ENCODE assay signal across 15 cellular contexts in the genomic region with DNA sequence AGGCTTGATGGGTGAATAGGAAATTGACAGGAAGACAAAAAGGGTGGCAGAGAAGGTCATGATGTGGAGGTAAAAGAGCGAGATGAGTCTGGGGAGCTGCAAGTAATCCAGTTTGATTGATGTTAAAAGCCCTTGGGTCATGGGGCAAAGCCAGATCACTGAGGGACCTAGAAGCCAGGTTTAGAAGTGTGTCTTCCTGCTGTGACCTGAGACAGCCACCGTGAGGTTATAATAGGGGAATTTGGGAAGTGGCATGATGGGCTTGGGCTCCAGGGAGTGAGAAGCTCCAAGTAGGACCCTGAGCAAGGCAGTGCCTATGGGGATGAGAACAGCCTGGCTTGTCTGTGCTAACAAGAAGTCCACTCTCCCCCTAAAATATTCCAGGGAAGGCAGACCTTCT.
DNase-seq lines count a peak whose midpoint lies in the region; ATAC-seq and TF ChIP-seq lines count a peak whose summit lies in the region.
"Had no signal": no experiment of that assay in that cellular context is flagged by ENCODE, and none has a peak within 500 bp of the region (broad histone marks: within the 10 kb centered on the region; RNA-seq: fewer than 3 reads in every experiment).

No MANE protein-coding gene starts in this region.

- H3K27me3 ChIP-seq in right lobe of liver: no peaks in the 10 kb centered on the region

- POLR2A ChIA-PET in activated CD4-positive, alpha-beta T cell treated with anti-CD3 and anti-CD28 coated beads for 36 hours (lab: Charles Lee): no interaction called here

- WGBS in right lobe of liver (ENCODE audit: insufficient coverage, low coverage, low lambda C conversion rate, missing lambda C conversion rate): 67% methylated on average over 2 of the region's 2 CpGs

- TF ChIP-seq POLR2A in right lobe of liver (IDR thresholded peaks at IDR 0.05): no peak

- ATAC-seq in activated CD4-positive, alpha-beta T cell treated with anti-CD3 and anti-CD28 coated beads for 36 hours: no peak
- no peak for ATAC-seq in activated naive CD8-positive, alpha-beta T cell treated with anti-CD3 and anti-CD28 coated beads, Interleukin-2, amount 50 U/mL, for 24 hours
- ATAC-seq in stimulated activated effector memory CD8-positive, alpha-beta T cell treated with anti-CD3 and anti-CD28 coated beads, Interleukin-12 subunit alpha, Interleukin-12 subunit beta, amount 100 ng/mL, for 72 hours: no peak
- no peak for ATAC-seq in right lobe of liver
- ATAC-seq: HCT116 had no signal

- no peak overlapping the region for H3K4me3 ChIP-seq in right lobe of liver
- H3K4me3 ChIP-seq: BLaER1, GM23248 had no signal

- no peaks in the 10 kb centered on the region for H3K9me3 ChIP-seq in right lobe of liver
- H3K9me3 ChIP-seq: Caco-2 had no signal

- no peak overlapping the region for H3K27ac ChIP-seq in right lobe of liver
- H3K27ac ChIP-seq: 22Rv1, BLaER1, GM23248 had no signal

- no peak overlapping the region for H3K4me3 Mint-ChIP-seq in activated CD4-positive, alpha-beta T cell treated with anti-CD3 and anti-CD28 coated beads for 36 hours
- H3K4me3 Mint-ChIP-seq in activated naive CD8-positive, alpha-beta T cell treated with anti-CD3 and anti-CD28 coated beads, Interleukin-2, amount 50 U/mL, for 24 hours: no peak overlapping the region
- H3K4me3 Mint-ChIP-seq in activated naive CD8-positive, alpha-beta T cell treated with anti-CD3 and anti-CD28 coated beads for 36 hours: no peak overlapping the region
- H3K4me3 Mint-ChIP-seq in nephron progenitor cell: no peak overlapping the region
- H3K4me3 Mint-ChIP-seq in stimulated activated effector memory CD8-positive, alpha-beta T cell treated with anti-CD3 and anti-CD28 coated beads, Interleukin-12 subunit alpha, Interleukin-12 subunit beta, amount 100 ng/mL, for 72 hours: no peak overlapping the region

- peak overlapping the region; percentile 26 for H3K27ac Mint-ChIP-seq in activated CD4-positive, alpha-beta T cell treated with anti-CD3 and anti-CD28 coated beads for 36 hours
- peak overlapping the region; percentile 30 for H3K27ac Mint-ChIP-seq in activated naive CD8-positive, alpha-beta T cell treated with anti-CD3 and anti-CD28 coated beads, Interleukin-2, amount 50 U/mL, for 24 hours
- no peak overlapping the region for H3K27ac Mint-ChIP-seq in activated naive CD8-positive, alpha-beta T cell treated with anti-CD3 and anti-CD28 coated beads for 36 hours
- peak overlapping the region; percentile 46 for H3K27ac Mint-ChIP-seq in nephron progenitor cell
- peak overlapping the region; percentile 23 for H3K27ac Mint-ChIP-seq in stimulated activated effector memory CD8-positive, alpha-beta T cell treated with anti-CD3 and anti-CD28 coated beads, Interleukin-12 subunit alpha, Interleukin-12 subunit beta, amount 100 ng/mL, for 72 hours

- H3K36me3 ChIP-seq in right lobe of liver: no peaks in the 10 kb centered on the region
- H3K36me3 ChIP-seq: BLaER1 had no signal

- CTCF ChIA-PET in activated CD4-positive, alpha-beta T cell treated with anti-CD3 and anti-CD28 coated beads for 36 hours (lab: Charles Lee): interaction anchor here (0.9 to 1.3 kb wide), 2 partner anchors 31 to 43 kb away, joined by 3 read pairs; no protein-coding TSS in a partner anchor

- DNase-seq in activated CD4-positive, alpha-beta T cell treated with anti-CD3 and anti-CD28 coated beads for 36 hours: no peak
- DNase-seq in activated CD4-positive, alpha-beta T cell treated with anti-CD3 and anti-CD28 coated beads for 1 hour: no peak
- no peak for DNase-seq in activated naive CD8-positive, alpha-beta T cell treated with anti-CD3 and anti-CD28 coated beads, Interleukin-2, amount 50 U/mL, for 24 hours
- no peak for DNase-seq in activated naive CD8-positive, alpha-beta T cell treated with anti-CD3 and anti-CD28 coated beads for 36 hours
- DNase-seq in nephron progenitor cell (no peak), iPS-NIHi7 (ENCODE audit: extremely low spot score) (no peak), right lobe of liver (no peak)
- DNase-seq in stimulated activated effector memory CD8-positive, alpha-beta T cell treated with anti-CD3 and anti-CD28 coated beads, Interleukin-12 subunit alpha, Interleukin-12 subunit beta, amount 100 ng/mL, for 72 hours (ENCODE audit: low spot score in 2 of 2): no peak
- DNase-seq: Caco-2; CD8-positive, alpha-beta memory T cell; GF-D8; GM23248 had no signal

- intact Hi-C loops in activated CD4-positive, alpha-beta T cell treated with anti-CD3 and anti-CD28 coated beads for 36 hours (cut with DNase I, micrococcal nuclease): loop anchor here (10.0 kb wide), 2 partner anchors 514 to 936 kb away; no protein-coding TSS in a partner anchor
- intact Hi-C loops in right lobe of liver (cut with DNase I): no loop called here

- peaks cover 70% of the 10 kb centered on the region for H3K4me1 Mint-ChIP-seq in activated CD4-positive, alpha-beta T cell treated with anti-CD3 and anti-CD28 coated beads for 36 hours
- H3K4me1 Mint-ChIP-seq in activated naive CD8-positive, alpha-beta T cell treated with anti-CD3 and anti-CD28 coated beads, Interleukin-2, amount 50 U/mL, for 24 hours: peaks cover 63% of the 10 kb centered on the region
- H3K4me1 Mint-ChIP-seq in activated naive CD8-positive, alpha-beta T cell treated with anti-CD3 and anti-CD28 coated beads for 36 hours: peaks cover 50% of the 10 kb centered on the region
- peaks cover 54% of the 10 kb centered on the region for H3K4me1 Mint-ChIP-seq in nephron progenitor cell
- H3K4me1 Mint-ChIP-seq in stimulated activated effector memory CD8-positive, alpha-beta T cell treated with anti-CD3 and anti-CD28 coated beads, Interleukin-12 subunit alpha, Interleukin-12 subunit beta, amount 100 ng/mL, for 72 hours: peaks cover 65% of the 10 kb centered on the region

- no peak for TF ChIP-seq CTCF in nephron progenitor cell (IDR thresholded peaks at IDR 0.05)
- TF ChIP-seq CTCF in right lobe of liver (IDR thresholded peaks at IDR 0.05): no peak

- no peaks in the 10 kb centered on the region for H3K4me1 ChIP-seq in right lobe of liver
- H3K4me1 ChIP-seq: Caco-2 had no signal

- H3K36me3 Mint-ChIP-seq in activated CD4-positive, alpha-beta T cell treated with anti-CD3 and anti-CD28 coated beads for 36 hours (ENCODE audit: low read depth): peaks cover 16% of the 10 kb centered on the region
- peaks cover 26% of the 10 kb centered on the region for H3K36me3 Mint-ChIP-seq in activated naive CD8-positive, alpha-beta T cell treated with anti-CD3 and anti-CD28 coated beads, Interleukin-2, amount 50 U/mL, for 24 hours (ENCODE audit: low read depth)
- peaks cover 32% of the 10 kb centered on the region for H3K36me3 Mint-ChIP-seq in activated naive CD8-positive, alpha-beta T cell treated with anti-CD3 and anti-CD28 coated beads for 36 hours
- peaks cover 11% of the 10 kb centered on the region for H3K36me3 Mint-ChIP-seq in nephron progenitor cell (ENCODE audit: low read depth)
- H3K36me3 Mint-ChIP-seq in stimulated activated effector memory CD8-positive, alpha-beta T cell treated with anti-CD3 and anti-CD28 coated beads, Interleukin-12 subunit alpha, Interleukin-12 subunit beta, amount 100 ng/mL, for 72 hours: peaks cover 16% of the 10 kb centered on the region

- H3K27me3 Mint-ChIP-seq in activated CD4-positive, alpha-beta T cell treated with anti-CD3 and anti-CD28 coated beads for 36 hours: peaks cover 16% of the 10 kb centered on the region
- H3K27me3 Mint-ChIP-seq in activated naive CD8-positive, alpha-beta T cell treated with anti-CD3 and anti-CD28 coated beads, Interleukin-2, amount 50 U/mL, for 24 hours: peaks cover 19% of the 10 kb centered on the region
- H3K27me3 Mint-ChIP-seq in activated naive CD8-positive, alpha-beta T cell treated with anti-CD3 and anti-CD28 coated beads for 36 hours: peaks cover 22% of the 10 kb centered on the region
- H3K27me3 Mint-ChIP-seq in nephron progenitor cell (ENCODE audit: low read depth, poor library complexity): peaks cover 20% of the 10 kb centered on the region

- peaks cover 15% of the 10 kb centered on the region for H3K9me3 Mint-ChIP-seq in activated CD4-positive, alpha-beta T cell treated with anti-CD3 and anti-CD28 coated beads for 36 hours (ENCODE audit: low read depth)
- peaks cover 22% of the 10 kb centered on the region for H3K9me3 Mint-ChIP-seq in activated naive CD8-positive, alpha-beta T cell treated with anti-CD3 and anti-CD28 coated beads, Interleukin-2, amount 50 U/mL, for 24 hours
- H3K9me3 Mint-ChIP-seq in activated naive CD8-positive, alpha-beta T cell treated with anti-CD3 and anti-CD28 coated beads for 36 hours: peaks cover 24% of the 10 kb centered on the region
- peaks cover 20% of the 10 kb centered on the region for H3K9me3 Mint-ChIP-seq in nephron progenitor cell
- peaks cover 14% of the 10 kb centered on the region for H3K9me3 Mint-ChIP-seq in stimulated activated effector memory CD8-positive, alpha-beta T cell treated with anti-CD3 and anti-CD28 coated beads, Interleukin-12 subunit alpha, Interleukin-12 subunit beta, amount 100 ng/mL, for 72 hours

Comparison
In these comparisons a context has a peak if more than half of its experiments do, and no peak if none do; other contexts are left out.
1. intact Hi-C loops: an anchor here in activated CD4-positive, alpha-beta T cell treated with anti-CD3 and anti-CD28 coated beads for 36 hours (10.0 kb wide); none called in right lobe of liver.